ENCODE assay signal across 22 cellular contexts in genomic region chr4:3716876-3717235, GRCh38. TPM values are rescaled to one million over a fixed set of nuclear protein-coding genes. Genes with fewer than 3 reads are reported as not detected.
"Had no signal": no experiment of that assay in that cellular context is flagged by ENCODE, and none has a peak within 500 bp of the region (broad histone marks: within the 10 kb centered on the region; RNA-seq: fewer than 3 reads in every experiment).

No MANE protein-coding gene starts in this region.

- H3K4me1 ChIP-seq: colonic mucosa, foreskin keratinocyte, right lobe of liver, upper lobe of left lung, uterus had no signal

- ATAC-seq: foreskin keratinocyte; left lobe of liver; right lobe of liver; stimulated activated memory B cell treated with anti-CD40 and anti-IgM and Interleukin-4, amounts not matched to agents 10 μg/mL and 1 μg/mL and 100 μg/mL, for 72 hours had no signal

- DNase-seq: cerebellar nuclear complex; colonic mucosa; dermis blood vessel endothelial cell; foreskin keratinocyte; head of caudate nucleus; hippocampal formation; kidney glomerular epithelial cell; mesenchymal stem cell; midbrain; naive B cell; ovary; stimulated activated CD4-positive, alpha-beta T cell treated with anti-CD3 and anti-CD28 coated beads, Interleukin-15, amount 100 ng/mL, for 24 hours; stimulated activated CD4-positive, alpha-beta T cell treated with anti-CD3 and anti-CD28 coated beads, Interleukin-1b, Interleukin-23, amount 100 ng/mL, for 48 hours; stimulated activated CD4-positive, alpha-beta T cell treated with anti-CD3 and anti-CD28 coated beads, Interleukin-4, amount 100 ng/mL, for 24 hours; upper lobe of left lung; uterus had no signal

- H3K9me3 ChIP-seq: colonic mucosa, ovary, right lobe of liver, uterus had no signal

- H3K4me3 ChIP-seq: colonic mucosa, lung, ovary, right lobe of liver, tibial artery, upper lobe of left lung, uterus had no signal

- H3K27ac ChIP-seq: colonic mucosa, foreskin keratinocyte, ovary, right lobe of liver, tibial artery, upper lobe of left lung, uterus had no signal

- H3K27me3 ChIP-seq: colonic mucosa, ovary, right lobe of liver, tibial artery, upper lobe of left lung, uterus had no signal

- H3K36me3 ChIP-seq: colonic mucosa, ovary, right lobe of liver, tibial artery, upper lobe of left lung, uterus had no signal

RNA-seq across cellular contexts. Expression of gene ADRA2C, which starts 49.3 kb away (rescaled TPM):
- total RNA-seq: epithelial cell of proximal tubule had no signal
